In genomic region chr6:89829591-89830384, GRCh38 we compare ENCODE assay signal across 8 cellular contexts. TPM values are rescaled to one million over a fixed set of nuclear protein-coding genes. Genes with fewer than 3 reads are reported as not detected.
A peak's percentile ranks its signal among the peaks of the same experiment; 100 is the strongest.
DNase-seq lines count a peak whose midpoint lies in the region; ATAC-seq and TF ChIP-seq lines count a peak whose summit lies in the region.

Gene CASP8AP2 (plus strand): TSS chr6:89829880.

- H3K27me3 ChIP-seq in right cardiac atrium (ENCODE audit: control insufficient read depth, insufficient read depth) (no peaks in the 10 kb centered on the region), vagina (no peaks in the 10 kb centered on the region)

- H3K36me3 ChIP-seq in vagina = no peaks in the 10 kb centered on the region

- peak; percentile 96 to 98 for DNase-seq in NCI-H187 (lab: John Stamatoyannopoulos, UW)
- peak; percentile 81 to 99 (median 92) for DNase-seq in T-helper 2 cell
- DNase-seq in anterior cingulate cortex (lab: John Stamatoyannopoulos, UW) = peak; percentile 48 to 97 (median 88)
- DNase-seq in right cardiac atrium = peak; percentile 94 to 97 (median 96)
- DNase-seq in putamen (ENCODE audit: low spot score) = peak; percentile 97
- peak; percentile 97 to 98 for DNase-seq in vagina (ENCODE audit: extremely low spot score in 2 of 2)

- no peak for TF ChIP-seq CTCF in vagina (IDR thresholded peaks at IDR 0.05)

- no peaks in the 10 kb centered on the region for H3K9me3 ChIP-seq in right cardiac atrium (ENCODE audit: control insufficient read depth, low read length)
- no peaks in the 10 kb centered on the region for H3K9me3 ChIP-seq in vagina

- peak in 1 of 2 donors; percentile 74 for TF ChIP-seq POLR2A in vagina (IDR thresholded peaks at IDR 0.05)

- H3K27ac ChIP-seq in right cardiac atrium (ENCODE audit: low read length) (peak within 1 kb of the TSS; percentile 99), vagina (peak within 1 kb of the TSS; percentile 76)

- WGBS in right cardiac atrium = under 1% methylated on average over 44 of the region's 44 CpGs

- no peaks in the 10 kb centered on the region for H3K4me1 ChIP-seq in right cardiac atrium (ENCODE audit: control insufficient read depth, insufficient read depth, low read length)
- peaks cover 15% of the 10 kb centered on the region for H3K4me1 ChIP-seq in vagina

- intact Hi-C loops in right cardiac atrium (cut with DNase I) (no loop called here), vagina (cut with DNase I) (no loop called here)

- ATAC-seq in GM18498 (IDR thresholded peaks at IDR 0.05; ENCODE audit: unreplicated experiment) = peak; percentile 98
- peak; percentile 95 for ATAC-seq in HG02938 (IDR thresholded peaks at IDR 0.05; ENCODE audit: unreplicated experiment)
- peak; percentile 99 for ATAC-seq in right cardiac atrium

- H3K4me3 ChIP-seq in right cardiac atrium (ENCODE audit: low read length) (peak within 1 kb of the TSS; percentile 99), vagina (peak within 1 kb of the TSS; percentile 80 to 97)

RNA-seq across cellular contexts. Expression of gene CASP8AP2, which starts in this region (rescaled TPM):
- total RNA-seq in right cardiac atrium (10 to 100 TPM; 11.7 to 16.0 (median 15.1) TPM), vagina (21.9 TPM)
- polyA plus RNA-seq in right cardiac atrium = 5.0 TPM

Comparison
In these comparisons a context has a peak if more than half of its experiments do, and no peak if none do; other contexts are left out.
1. Peak in every context shown above with its lines: DNase-seq, ATAC-seq, H3K4me3 ChIP-seq and H3K27ac ChIP-seq.